Comparison of ENCODE assay signal across 1 cellular context in the genomic region with DNA sequence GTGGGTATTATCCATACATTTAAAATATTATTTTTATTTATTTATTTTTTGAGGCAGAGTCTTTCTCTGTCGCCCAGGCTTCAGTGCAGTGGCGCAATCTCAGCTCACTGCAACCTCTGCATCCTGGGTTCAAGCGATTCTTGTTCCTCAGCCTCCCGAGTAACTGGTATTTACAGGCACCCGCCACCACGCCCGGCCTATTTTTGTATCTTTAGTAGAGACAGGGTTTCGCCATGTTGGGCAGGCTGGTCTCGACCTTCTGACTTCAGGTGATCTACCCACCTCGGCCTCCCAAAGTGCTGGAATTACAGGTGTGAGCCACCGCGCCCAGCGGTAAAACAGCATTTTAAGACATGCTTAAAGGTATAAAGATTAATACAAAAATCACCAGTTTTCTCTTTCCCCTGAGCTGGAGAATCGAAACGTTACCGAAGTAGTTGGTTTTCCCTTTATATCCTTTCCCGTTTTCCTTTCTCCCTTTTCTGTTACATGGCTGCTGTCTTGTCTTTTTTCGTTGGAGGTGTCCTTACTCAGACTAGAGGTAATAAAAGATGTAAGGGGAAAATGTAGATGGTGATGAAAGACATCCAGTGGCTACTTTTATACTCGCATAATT.
A peak's percentile ranks its signal among the peaks of the same experiment; 100 is the strongest.
TF ChIP-seq lines count a peak whose summit lies in the region.

No MANE protein-coding gene starts in this region.

TF ChIP-seq in GM12878, 131 proteins besides CTCF, POLR2A, EP300 and RAD21:
- TF ChIP-seq, protein P1, sequence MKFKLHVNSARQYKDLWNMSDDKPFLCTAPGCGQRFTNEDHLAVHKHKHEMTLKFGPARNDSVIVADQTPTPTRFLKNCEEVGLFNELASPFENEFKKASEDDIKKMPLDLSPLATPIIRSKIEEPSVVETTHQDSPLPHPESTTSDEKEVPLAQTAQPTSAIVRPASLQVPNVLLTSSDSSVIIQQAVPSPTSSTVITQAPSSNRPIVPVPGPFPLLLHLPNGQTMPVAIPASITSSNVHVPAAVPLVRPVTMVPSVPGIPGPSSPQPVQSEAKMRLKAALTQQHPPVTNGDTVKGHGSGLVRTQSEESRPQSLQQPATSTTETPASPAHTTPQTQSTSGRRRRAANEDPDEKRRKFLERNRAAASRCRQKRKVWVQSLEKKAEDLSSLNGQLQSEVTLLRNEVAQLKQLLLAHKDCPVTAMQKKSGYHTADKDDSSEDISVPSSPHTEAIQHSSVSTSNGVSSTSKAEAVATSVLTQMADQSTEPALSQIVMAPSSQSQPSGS (IDR thresholded peaks at IDR 0.05; ENCODE audit: low read length): no peak
- no peak for TF ChIP-seq KLF5 (IDR thresholded peaks at IDR 0.05; ENCODE audit: partially characterized antibody)
- TF ChIP-seq, protein P2, sequence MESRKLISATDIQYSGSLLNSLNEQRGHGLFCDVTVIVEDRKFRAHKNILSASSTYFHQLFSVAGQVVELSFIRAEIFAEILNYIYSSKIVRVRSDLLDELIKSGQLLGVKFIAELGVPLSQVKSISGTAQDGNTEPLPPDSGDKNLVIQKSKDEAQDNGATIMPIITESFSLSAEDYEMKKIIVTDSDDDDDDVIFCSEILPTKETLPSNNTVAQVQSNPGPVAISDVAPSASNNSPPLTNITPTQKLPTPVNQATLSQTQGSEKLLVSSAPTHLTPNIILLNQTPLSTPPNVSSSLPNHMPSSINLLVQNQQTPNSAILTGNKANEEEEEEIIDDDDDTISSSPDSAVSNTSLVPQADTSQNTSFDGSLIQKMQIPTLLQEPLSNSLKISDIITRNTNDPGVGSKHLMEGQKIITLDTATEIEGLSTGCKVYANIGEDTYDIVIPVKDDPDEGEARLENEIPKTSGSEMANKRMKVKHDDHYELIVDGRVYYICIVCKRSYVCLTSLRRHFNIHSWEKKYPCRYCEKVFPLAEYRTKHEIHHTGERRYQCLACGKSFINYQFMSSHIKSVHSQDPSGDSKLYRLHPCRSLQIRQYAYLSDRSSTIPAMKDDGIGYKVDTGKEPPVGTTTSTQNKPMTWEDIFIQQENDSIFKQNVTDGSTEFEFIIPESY (IDR thresholded peaks at IDR 0.05): 0 out of 2 replicates have a peak, but pooled peaks have one; percentile 77
- TF ChIP-seq, protein P3, sequence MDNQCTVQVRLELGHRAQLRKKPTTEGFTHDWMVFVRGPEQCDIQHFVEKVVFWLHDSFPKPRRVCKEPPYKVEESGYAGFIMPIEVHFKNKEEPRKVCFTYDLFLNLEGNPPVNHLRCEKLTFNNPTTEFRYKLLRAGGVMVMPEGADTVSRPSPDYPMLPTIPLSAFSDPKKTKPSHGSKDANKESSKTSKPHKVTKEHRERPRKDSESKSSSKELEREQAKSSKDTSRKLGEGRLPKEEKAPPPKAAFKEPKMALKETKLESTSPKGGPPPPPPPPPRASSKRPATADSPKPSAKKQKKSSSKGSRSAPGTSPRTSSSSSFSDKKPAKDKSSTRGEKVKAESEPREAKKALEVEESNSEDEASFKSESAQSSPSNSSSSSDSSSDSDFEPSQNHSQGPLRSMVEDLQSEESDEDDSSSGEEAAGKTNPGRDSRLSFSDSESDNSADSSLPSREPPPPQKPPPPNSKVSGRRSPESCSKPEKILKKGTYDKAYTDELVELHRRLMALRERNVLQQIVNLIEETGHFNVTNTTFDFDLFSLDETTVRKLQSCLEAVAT (IDR thresholded peaks at IDR 0.05): peak; percentile 99
- TF ChIP-seq, protein P4, sequence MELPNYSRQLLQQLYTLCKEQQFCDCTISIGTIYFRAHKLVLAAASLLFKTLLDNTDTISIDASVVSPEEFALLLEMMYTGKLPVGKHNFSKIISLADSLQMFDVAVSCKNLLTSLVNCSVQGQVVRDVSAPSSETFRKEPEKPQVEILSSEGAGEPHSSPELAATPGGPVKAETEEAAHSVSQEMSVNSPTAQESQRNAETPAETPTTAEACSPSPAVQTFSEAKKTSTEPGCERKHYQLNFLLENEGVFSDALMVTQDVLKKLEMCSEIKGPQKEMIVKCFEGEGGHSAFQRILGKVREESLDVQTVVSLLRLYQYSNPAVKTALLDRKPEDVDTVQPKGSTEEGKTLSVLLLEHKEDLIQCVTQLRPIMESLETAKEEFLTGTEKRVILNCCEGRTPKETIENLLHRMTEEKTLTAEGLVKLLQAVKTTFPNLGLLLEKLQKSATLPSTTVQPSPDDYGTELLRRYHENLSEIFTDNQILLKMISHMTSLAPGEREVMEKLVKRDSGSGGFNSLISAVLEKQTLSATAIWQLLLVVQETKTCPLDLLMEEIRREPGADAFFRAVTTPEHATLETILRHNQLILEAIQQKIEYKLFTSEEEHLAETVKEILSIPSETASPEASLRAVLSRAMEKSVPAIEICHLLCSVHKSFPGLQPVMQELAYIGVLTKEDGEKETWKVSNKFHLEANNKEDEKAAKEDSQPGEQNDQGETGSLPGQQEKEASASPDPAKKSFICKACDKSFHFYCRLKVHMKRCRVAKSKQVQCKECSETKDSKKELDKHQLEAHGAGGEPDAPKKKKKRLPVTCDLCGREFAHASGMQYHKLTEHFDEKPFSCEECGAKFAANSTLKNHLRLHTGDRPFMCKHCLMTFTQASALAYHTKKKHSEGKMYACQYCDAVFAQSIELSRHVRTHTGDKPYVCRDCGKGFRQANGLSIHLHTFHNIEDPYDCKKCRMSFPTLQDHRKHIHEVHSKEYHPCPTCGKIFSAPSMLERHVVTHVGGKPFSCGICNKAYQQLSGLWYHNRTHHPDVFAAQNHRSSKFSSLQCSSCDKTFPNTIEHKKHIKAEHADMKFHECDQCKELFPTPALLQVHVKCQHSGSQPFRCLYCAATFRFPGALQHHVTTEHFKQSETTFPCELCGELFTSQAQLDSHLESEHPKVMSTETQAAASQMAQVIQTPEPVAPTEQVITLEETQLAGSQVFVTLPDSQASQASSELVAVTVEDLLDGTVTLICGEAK (IDR thresholded peaks at IDR 0.05; ENCODE audit: borderline replicate concordance): peak; percentile 63
